In genomic region chr6:3287308-3287707, GRCh38 we compare ENCODE assay signal across 21 cellular contexts. TPM values are rescaled to one million over a fixed set of nuclear protein-coding genes. Genes with fewer than 3 reads are reported as not detected.
"Had no signal": no experiment of that assay in that cellular context is flagged by ENCODE, and none has a peak within 500 bp of the region (broad histone marks: within the 10 kb centered on the region; RNA-seq: fewer than 3 reads in every experiment).

No MANE protein-coding gene starts in this region.

- H3K27ac Mint-ChIP-seq: activated T-helper 17 cell treated with anti-CD3 and anti-CD28 coated beads, Interleukin-2, amount 50 U/mL, for 72 hours; dendritic cell treated with granulocyte-macrophage colony-stimulating factor and Interleukin-4, amounts not matched to agents 40 ng/mL and 50 ng/mL, for 4 days had no signal

- H3K9me3 ChIP-seq: body of pancreas, mucosa of descending colon, psoas muscle, right lobe of liver, SK-N-SH, thyroid gland had no signal

- H3K36me3 Mint-ChIP-seq: activated naive CD4-positive, alpha-beta T cell treated with anti-CD3 and anti-CD28 coated beads, Interleukin-2, amount 50 U/mL, for 72 hours had no signal

- H3K4me1 ChIP-seq: body of pancreas, right lobe of liver had no signal

- H3K27ac ChIP-seq: body of pancreas, epithelial cell of prostate, psoas muscle, right lobe of liver, thyroid gland had no signal

- H3K4me1 Mint-ChIP-seq: activated T-helper 17 cell treated with anti-CD3 and anti-CD28 coated beads, Interleukin-2, amount 50 U/mL, for 72 hours; central memory CD8-positive, alpha-beta T cell had no signal

- H3K27me3 ChIP-seq: body of pancreas, right lobe of liver, thyroid gland had no signal

- H3K27me3 Mint-ChIP-seq: activated T-helper 17 cell treated with anti-CD3 and anti-CD28 coated beads, Interleukin-2, amount 50 U/mL, for 72 hours; central memory CD8-positive, alpha-beta T cell; dendritic cell treated with granulocyte-macrophage colony-stimulating factor and Interleukin-4, amounts not matched to agents 40 ng/mL and 50 ng/mL, for 4 days; effector memory CD8-positive, alpha-beta T cell; naive thymus-derived CD8-positive, alpha-beta T cell had no signal

- DNase-seq: activated CD4-positive, CD25-positive, alpha-beta regulatory T cell treated with anti-CD3 and anti-CD28 coated beads, Interleukin-2, amount 50 U/mL, for 72 hours; effector memory CD8-positive, alpha-beta T cell; islet precursor cell; naive thymus-derived CD8-positive, alpha-beta T cell; occipital lobe; SK-N-SH; stimulated activated CD4-positive, alpha-beta T cell treated with anti-CD3 and anti-CD28 coated beads, Interleukin-1b, Interleukin-23, amount 100 ng/mL, for 48 hours; T-helper 1 cell; T1000 had no signal

- H3K4me3 ChIP-seq: body of pancreas, mucosa of descending colon, psoas muscle, right lobe of liver, thyroid gland had no signal

- H3K9me3 Mint-ChIP-seq: activated naive CD4-positive, alpha-beta T cell treated with anti-CD3 and anti-CD28 coated beads, Interleukin-2, amount 50 U/mL, for 72 hours; activated T-helper 17 cell treated with anti-CD3 and anti-CD28 coated beads, Interleukin-2, amount 50 U/mL, for 72 hours; central memory CD8-positive, alpha-beta T cell; dendritic cell treated with granulocyte-macrophage colony-stimulating factor and Interleukin-4, amounts not matched to agents 40 ng/mL and 50 ng/mL, for 4 days; effector memory CD8-positive, alpha-beta T cell; naive thymus-derived CD8-positive, alpha-beta T cell had no signal

- H3K36me3 ChIP-seq: thyroid gland had no signal

- ATAC-seq: activated naive CD4-positive, alpha-beta T cell treated with anti-CD3 and anti-CD28 coated beads, Interleukin-2, amount 50 U/mL, for 72 hours; activated T-helper 17 cell treated with anti-CD3 and anti-CD28 coated beads, Interleukin-2, amount 50 U/mL, for 72 hours; body of pancreas; effector memory CD8-positive, alpha-beta T cell; left lobe of liver; naive thymus-derived CD8-positive, alpha-beta T cell; psoas muscle; right lobe of liver had no signal

- H3K4me3 Mint-ChIP-seq: activated T-helper 17 cell treated with anti-CD3 and anti-CD28 coated beads, Interleukin-2, amount 50 U/mL, for 72 hours; central memory CD8-positive, alpha-beta T cell; dendritic cell treated with granulocyte-macrophage colony-stimulating factor and Interleukin-4, amounts not matched to agents 40 ng/mL and 50 ng/mL, for 4 days; effector memory CD8-positive, alpha-beta T cell; naive thymus-derived CD8-positive, alpha-beta T cell had no signal

RNA-seq across cellular contexts. Expression of gene TUBB2B, which starts 59.9 kb away (rescaled TPM):
- total RNA-seq: activated CD8-positive, alpha-beta memory T cell treated with anti-CD3 and anti-CD28 coated beads for 36 hours; naive thymus-derived CD8-positive, alpha-beta T cell had no signal
